Comparison of ENCODE assay signal across 19 cellular contexts in the genomic region with DNA sequence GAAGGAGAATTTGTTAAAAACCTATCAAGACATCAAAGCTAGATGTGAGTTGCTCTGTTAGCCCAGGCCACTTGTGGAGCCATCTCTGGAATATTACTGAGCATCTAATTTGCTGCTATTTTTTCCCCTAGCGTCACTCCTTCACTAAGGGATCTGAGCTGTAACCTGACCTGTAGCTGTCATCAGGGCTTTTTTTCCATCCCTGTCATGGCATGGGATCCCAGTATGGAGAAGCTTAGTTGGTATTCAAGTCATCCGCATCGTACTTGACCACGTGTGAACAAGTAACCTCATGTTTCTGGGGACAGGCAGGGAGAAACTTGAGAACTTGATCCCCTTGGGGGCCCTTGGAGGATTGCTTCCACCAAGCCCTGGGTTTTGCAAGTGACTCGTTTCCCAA.
"Had no signal": no experiment of that assay in that cellular context is flagged by ENCODE, and none has a peak within 500 bp of the region (broad histone marks: within the 10 kb centered on the region; RNA-seq: fewer than 3 reads in every experiment).

No MANE protein-coding gene starts in this region.

- H3K9me3 Mint-ChIP-seq: endodermal cell; naive thymus-derived CD8-positive, alpha-beta T cell; stimulated activated naive CD8-positive, alpha-beta T cell treated with anti-CD3 and anti-CD28 coated beads, Interleukin-15, Interleukin-2, amounts not matched to agents 100 ng/mL and 50 ng/mL, for 24 hours had no signal

- ATAC-seq: activated naive CD4-positive, alpha-beta T cell treated with anti-CD3 and anti-CD28 coated beads, Interleukin-2, amount 50 U/mL, for 72 hours; pancreas had no signal

- H3K36me3 ChIP-seq: cardiac muscle cell, neutrophil, pancreas, tibial nerve had no signal

- H3K4me3 Mint-ChIP-seq: endodermal cell; stimulated activated naive CD8-positive, alpha-beta T cell treated with anti-CD3 and anti-CD28 coated beads, Interleukin-15, Interleukin-2, amounts not matched to agents 100 ng/mL and 50 ng/mL, for 24 hours had no signal

- H3K27me3 Mint-ChIP-seq: naive thymus-derived CD8-positive, alpha-beta T cell; stimulated activated naive CD8-positive, alpha-beta T cell treated with anti-CD3 and anti-CD28 coated beads, Interleukin-15, Interleukin-2, amounts not matched to agents 100 ng/mL and 50 ng/mL, for 24 hours had no signal

- FAIRE-seq: colon, pancreas, urothelium cell line had no signal

- H3K27ac Mint-ChIP-seq: activated naive CD4-positive, alpha-beta T cell treated with anti-CD3 and anti-CD28 coated beads, Interleukin-2, amount 50 U/mL, for 72 hours; endodermal cell; stimulated activated naive CD8-positive, alpha-beta T cell treated with anti-CD3 and anti-CD28 coated beads, Interleukin-15, Interleukin-2, amounts not matched to agents 100 ng/mL and 50 ng/mL, for 24 hours had no signal

- H3K4me3 ChIP-seq: cardiac muscle cell, dorsolateral prefrontal cortex, pancreas, tibial nerve had no signal

- H3K27me3 ChIP-seq: cardiac muscle cell, dorsolateral prefrontal cortex, neutrophil, pancreas, tibial nerve had no signal

- H3K36me3 Mint-ChIP-seq: naive thymus-derived CD8-positive, alpha-beta T cell had no signal

- H3K27ac ChIP-seq: cardiac muscle cell, dorsolateral prefrontal cortex, epithelial cell of prostate, neutrophil, pancreas, tibial nerve had no signal

- DNase-seq: activated CD4-positive, alpha-beta T cell treated with anti-CD3 and anti-CD28 coated beads, Interleukin-2, amount 50 U/mL, for 4 hours; activated gamma-delta T cell treated with Interleukin-2 at 50 U/mL for 16 hours; amniotic stem cell; dorsolateral prefrontal cortex; endodermal cell; foreskin fibroblast; hypothalamus; mesenchymal stem cell; pancreas; stimulated activated CD4-positive, alpha-beta T cell treated with anti-CD3 and anti-CD28 coated beads, Interleukin-2, amount 100 ng/mL, for 24 hours had no signal

- H3K9me3 ChIP-seq: neutrophil, pancreas, tibial nerve had no signal

- H3K4me1 ChIP-seq: pancreas, tibial nerve had no signal
